28 cellular contexts compared by ENCODE assay signal in genomic region chr3:13686332-13686731, GRCh38.
DNase-seq lines count a peak whose midpoint lies in the region; ATAC-seq and TF ChIP-seq lines count a peak whose summit lies in the region.
"Had no signal": no experiment of that assay in that cellular context is flagged by ENCODE, and none has a peak within 500 bp of the region (broad histone marks: within the 10 kb centered on the region; RNA-seq: fewer than 3 reads in every experiment).

No MANE protein-coding gene starts in this region.

- no peaks in the 10 kb centered on the region for H3K36me3 ChIP-seq in neural cell (ENCODE audit: insufficient read depth, low read length)
- no peaks in the 10 kb centered on the region for H3K36me3 ChIP-seq in esophagus squamous epithelium
- H3K36me3 ChIP-seq: BLaER1 treated with 17β-estradiol and CSF1 and Interleukin-3, amounts not matched to agents 10 nM and 100 nM had no signal

- no peaks in the 10 kb centered on the region for H3K4me1 ChIP-seq in esophagus squamous epithelium

- 43 to 50% methylated on average over 2 to 4 of the region's 4 CpGs for WGBS in esophagus squamous epithelium, 2 donors

- H3K4me2 ChIP-seq in neural cell (ENCODE audit: low read length), result no peak overlapping the region
- H3K4me2 ChIP-seq: BLaER1 treated with 17β-estradiol and CSF1 and Interleukin-3, amounts not matched to agents 10 nM and 100 nM; PC-9; SK-N-SH had no signal

- intact Hi-C loops in esophagus squamous epithelium (cut with DNase I), result no loop called here

- no peak for TF ChIP-seq CTCF in neural cell (IDR thresholded peaks at IDR 0.05; ENCODE audit: poor library complexity, severe bottlenecking)
- TF ChIP-seq CTCF in esophagus squamous epithelium (IDR thresholded peaks at IDR 0.05), result no peak

- TF ChIP-seq RAD21 in neural cell (conservative IDR thresholded peaks at IDR 0.05), result no peak

- H4K20me1 ChIP-seq in neural cell (ENCODE audit: insufficient read depth), result no peaks in the 10 kb centered on the region
- H4K20me1 ChIP-seq: BLaER1 treated with 17β-estradiol and CSF1 and Interleukin-3, amounts not matched to agents 10 nM and 100 nM had no signal

- TF ChIP-seq POLR2A in esophagus squamous epithelium (IDR thresholded peaks at IDR 0.05), result no peak

- H3K4me3 ChIP-seq in neural cell (ENCODE audit: low read length) (peak overlapping the region; percentile 44), esophagus squamous epithelium (no peak overlapping the region)
- H3K4me3 ChIP-seq: BLaER1 treated with 17β-estradiol and CSF1 and Interleukin-3, amounts not matched to agents 10 nM and 100 nM; GM23248; K562; PC-9 had no signal

- no peak for ATAC-seq in HG03139 (IDR thresholded peaks at IDR 0.05; ENCODE audit: unreplicated experiment)
- ATAC-seq: CD8-positive, alpha-beta T cell; HepG2; K562 had no signal

- H3F3A ChIP-seq in neural cell (ENCODE audit: insufficient read depth, low read length, poor library complexity, severe bottlenecking), result no peaks in the 10 kb centered on the region

- H3K27me3 ChIP-seq in neural cell (ENCODE audit: insufficient read depth, low read depth, low read length) (no peaks in the 10 kb centered on the region), esophagus squamous epithelium (peaks cover 0 to 73% (median 0%) of the 10 kb centered on the region in 4 donors)
- H3K27me3 ChIP-seq: BLaER1 treated with 17β-estradiol and CSF1 and Interleukin-3, amounts not matched to agents 10 nM and 100 nM had no signal

- no peaks in the 10 kb centered on the region for H3K9me3 ChIP-seq in neural cell (ENCODE audit: low read length)
- no peaks in the 10 kb centered on the region for H3K9me3 ChIP-seq in esophagus squamous epithelium
- H3K9me3 ChIP-seq: BLaER1 treated with 17β-estradiol and CSF1 and Interleukin-3, amounts not matched to agents 10 nM and 100 nM; SK-N-SH had no signal

- no peak for TF ChIP-seq EP300 in neural cell (conservative IDR thresholded peaks at IDR 0.05; ENCODE audit: poor library complexity, severe bottlenecking)

- no peaks in the 10 kb centered on the region for H3K9me2 ChIP-seq in neural cell (ENCODE audit: insufficient read depth, low read length)
- H3K9me2 ChIP-seq: SK-N-SH had no signal

- peak overlapping the region; percentile 54 for H3K9ac ChIP-seq in neural cell (ENCODE audit: low read length)
- H3K9ac ChIP-seq: BLaER1 treated with 17β-estradiol and CSF1 and Interleukin-3, amounts not matched to agents 10 nM and 100 nM; GM23248; SK-N-SH had no signal

- no peak overlapping the region for H2AFZ ChIP-seq in neural cell (ENCODE audit: low read depth, low read length)
- H2AFZ ChIP-seq: GM23248, PC-9 had no signal

- no peaks in the 10 kb centered on the region for H3K79me2 ChIP-seq in neural cell (replicated peaks; ENCODE audit: insufficient read depth, low read length)

- H3K27ac ChIP-seq in cingulate gyrus (ENCODE audit: low read depth, low read length) (peak overlapping the region; percentile 54), neural cell (ENCODE audit: low read length) (peak overlapping the region; percentile 95), esophagus squamous epithelium (no peak overlapping the region)
- H3K27ac ChIP-seq: 22Rv1; BLaER1 treated with 17β-estradiol and CSF1 and Interleukin-3, amounts not matched to agents 10 nM and 100 nM; GM23248; HL-60; PC-9; RWPE1 had no signal

- peak; percentile 2 for DNase-seq in NCI-H2227 (lab: John Stamatoyannopoulos, UW; ENCODE audit: unreplicated experiment)
- no peak for DNase-seq in NCI-H2227 treated with DMSO at 0.1 percent for 48 hours (lab: John Stamatoyannopoulos, UW)
- no peak for DNase-seq in esophagus squamous epithelium (lab: John Stamatoyannopoulos, UW)
- DNase-seq in dedifferentiated amniotic fluid mesenchymal stem cell (ENCODE audit: extremely low spot score), result no peak
- no peak for DNase-seq in epidermal melanocyte (ENCODE audit: insufficient read length, low spot score)
- DNase-seq: ACHN; CD8-positive, alpha-beta T cell; DND-41; GM23248; MM.1S; NCI-H1048; NCI-H1417 treated with DMSO at 0.1 percent for 48 hours; NCI-H1930; NCI-H226; NCI-H510A treated with DMSO at 0.1 percent for 48 hours; NCI-H748 treated with DMSO at 0.1 percent for 48 hours; PC-9; SHP77 treated with DMSO at 0.1 percent for 48 hours; SK-N-SH had no signal

TF ChIP-seq in neural cell, 6 proteins besides CTCF, POLR2A, EP300 and RAD21:
- TF ChIP-seq REST (IDR thresholded peaks at IDR 0.05; ENCODE audit: borderline replicate concordance) (no peak), TAF1 (IDR thresholded peaks at IDR 0.05; ENCODE audit: low read depth) (no peak), SMC3 (conservative IDR thresholded peaks at IDR 0.05; ENCODE audit: poor library complexity) (no peak), MXI1 (conservative IDR thresholded peaks at IDR 0.05; ENCODE audit: poor library complexity, severe bottlenecking) (no peak), POLR2AphosphoS5 (IDR thresholded peaks at IDR 0.05) (no peak), EZH2 (IDR thresholded peaks at IDR 0.05; ENCODE audit: borderline replicate concordance, insufficient read depth, low read length, poor library complexity, severe bottlenecking) (no peak)

Comparison
In these comparisons a context has a peak if more than half of its experiments do, and no peak if none do; other contexts are left out.
1. H3K27ac ChIP-seq: peak in cingulate gyrus (single experiment) and neural cell (single experiment); none in esophagus squamous epithelium (0 of 4).